Comparison of ENCODE assay signal across 17 cellular contexts in the genomic region with DNA sequence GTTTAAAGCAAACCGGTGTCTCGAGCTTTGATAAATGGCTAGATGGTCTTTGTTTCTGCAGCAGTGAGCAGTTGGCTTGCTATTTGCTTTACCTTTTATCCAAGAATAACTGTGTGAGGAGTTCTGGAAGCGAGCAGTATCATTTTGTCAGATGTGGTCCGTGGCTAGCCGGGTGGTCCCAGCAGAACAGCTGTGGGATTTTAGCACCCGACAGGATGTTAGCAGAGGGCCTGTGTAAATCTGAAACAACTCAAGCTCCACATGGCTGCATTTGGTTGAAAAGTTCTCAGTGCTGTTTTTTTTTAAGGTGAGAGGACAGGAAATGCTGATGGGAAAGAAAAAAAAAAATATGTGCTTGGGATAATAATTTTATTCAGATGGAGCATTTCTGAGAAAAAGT.
DNase-seq lines count a peak whose midpoint lies in the region; ATAC-seq and TF ChIP-seq lines count a peak whose summit lies in the region.
"Had no signal": no experiment of that assay in that cellular context is flagged by ENCODE, and none has a peak within 500 bp of the region (broad histone marks: within the 10 kb centered on the region; RNA-seq: fewer than 3 reads in every experiment).

No MANE protein-coding gene starts in this region.

- H3K4me3 Mint-ChIP-seq in type B pancreatic cell: peak overlapping the region; percentile 55
- H3K4me3 Mint-ChIP-seq: HFFc6, T-helper 17 cell had no signal

- intact Hi-C loops in head of caudate nucleus (cut with DNase I): no loop called here

- H3K27ac ChIP-seq in SJCRH30: no peak overlapping the region
- H3K27ac ChIP-seq: C4-2B had no signal

- H3K27me3 Mint-ChIP-seq in type B pancreatic cell: peaks cover 3% of the 10 kb centered on the region

- peaks cover 7% of the 10 kb centered on the region; the same call in 1 of the 2 replicates for H3K4me1 ChIP-seq in SJCRH30

- H3K4me3 ChIP-seq in SJCRH30: no peak overlapping the region

- H3K36me3 Mint-ChIP-seq in type B pancreatic cell: peaks cover 9% of the 10 kb centered on the region

- peak; percentile 81 for ATAC-seq in GM19438 (IDR thresholded peaks at IDR 0.05; ENCODE audit: low read depth, unreplicated experiment)
- ATAC-seq: T-helper 17 cell had no signal

- H3K9me3 Mint-ChIP-seq in type B pancreatic cell: no peaks in the 10 kb centered on the region

- DNase-seq in SJCRH30 (peak; percentile 73 to 83), myocyte (ENCODE audit: low read depth) (peak; percentile 1), type B pancreatic cell (ENCODE audit: extremely low spot score, unreplicated experiment) (no peak), head of caudate nucleus (no peak), DMS 273 (lab: John Stamatoyannopoulos, UW; ENCODE audit: unreplicated experiment) (no peak), GF-D8 (lab: John Stamatoyannopoulos, UW) (no peak)
- DNase-seq in stimulated activated CD4-positive, alpha-beta T cell treated with anti-CD3 and anti-CD28 coated beads, Interleukin-15, amount 100 ng/mL, for 24 hours: no peak
- DNase-seq: HFFc6; IMR-90; Kasumi-1; NCI-H187 treated with DMSO at 0.1 percent for 48 hours; NK-92 treated with Interleukin-12 subunit alpha and Interleukin-12 subunit beta, amount 100 ng/mL, for 24 hours; RPMI8226; SIG-M5; T-helper 17 cell had no signal

- H3K4me1 Mint-ChIP-seq in type B pancreatic cell (ENCODE audit: unreplicated experiment): peaks cover 32% of the 10 kb centered on the region

- TF ChIP-seq CTCF in type B pancreatic cell (conservative IDR thresholded peaks at IDR 0.05): no peak

- no peaks in the 10 kb centered on the region for H3K9me3 ChIP-seq in SJCRH30 (replicated peaks)

- peak overlapping the region; percentile 31 for H3K27ac Mint-ChIP-seq in type B pancreatic cell
- H3K27ac Mint-ChIP-seq: HFFc6, T-helper 17 cell had no signal

- H3K36me3 ChIP-seq in SJCRH30: no peaks in the 10 kb centered on the region

- H3K27me3 ChIP-seq in SJCRH30: peaks cover 6% of the 10 kb centered on the region; the same call in 1 of the 2 replicates

Comparison
In these comparisons a context has a peak if more than half of its experiments do, and no peak if none do; other contexts are left out.
1. DNase-seq: peak in SJCRH30 (2 of 2) and myocyte (single experiment); none in type B pancreatic cell (single experiment), head of caudate nucleus (0 of 42), DMS 273 (single experiment), stimulated activated CD4-positive, alpha-beta T cell treated with anti-CD3 and anti-CD28 coated beads, Interleukin-15, amount 100 ng/mL, for 24 hours (single experiment) and GF-D8 (single experiment).